ENCODE assay signal across 14 cellular contexts in genomic region chr11:105296806-105297205, GRCh38.
"Had no signal": no experiment of that assay in that cellular context is flagged by ENCODE, and none has a peak within 500 bp of the region (broad histone marks: within the 10 kb centered on the region; RNA-seq: fewer than 3 reads in every experiment).

No MANE protein-coding gene starts in this region.

- H3K9me3 ChIP-seq: gastrocnemius medialis, tibial nerve, uterus had no signal

- H3K27me3 ChIP-seq: gastrocnemius medialis, heart right ventricle, pancreas, tibial nerve, uterus had no signal

- H3K4me1 ChIP-seq: gastrocnemius medialis, heart right ventricle, pancreas, tibial nerve, uterus had no signal

- FAIRE-seq: astrocyte, bronchial epithelial cell, pancreas had no signal

- H3K36me3 ChIP-seq: gastrocnemius medialis, heart right ventricle, pancreas, tibial nerve, uterus had no signal

- H3K27ac ChIP-seq: gastrocnemius medialis, heart right ventricle, pancreas, tibial nerve, uterus had no signal

- ATAC-seq: gastrocnemius medialis, heart right ventricle, pancreas, sciatic nerve had no signal

- DNase-seq: activated CD4-positive, alpha-beta T cell treated with anti-CD3 and anti-CD28 coated beads, Interleukin-2, amount 50 U/mL, for 1 hour; activated CD4-positive, CD25-positive, alpha-beta regulatory T cell; effector memory CD4-positive, alpha-beta T cell; gastrocnemius medialis; heart right ventricle; midbrain; pancreas; substantia nigra; uterus had no signal

- H3K4me3 ChIP-seq: gastrocnemius medialis, heart right ventricle, lung, pancreas, tibial nerve, uterus had no signal
